In genomic region chr14:70831382-70831781, GRCh38 we compare ENCODE assay signal across 1 cellular context.
TF ChIP-seq lines count a peak whose summit lies in the region.

No MANE protein-coding gene starts in this region.

TF ChIP-seq in GM12878, 131 proteins besides CTCF, POLR2A, EP300 and RAD21 (continued from another document):
- TF ChIP-seq HSF1 (IDR thresholded peaks at IDR 0.05; ENCODE audit: low read depth, low read length), result no peak
- no peak for TF ChIP-seq PAX5 (IDR thresholded peaks at IDR 0.05; ENCODE audit: borderline replicate concordance, low read depth, low read length)
- TF ChIP-seq NR2F1 (conservative IDR thresholded peaks at IDR 0.05), result no peak
- TF ChIP-seq CUX1 (IDR thresholded peaks at IDR 0.05; ENCODE audit: insufficient replicate concordance, low read depth, low read length), result no peak
- no peak for TF ChIP-seq EED (IDR thresholded peaks at IDR 0.05; ENCODE audit: low read depth)
- no peak for TF ChIP-seq PRDM15 (CRISPR knock-in tag; IDR thresholded peaks at IDR 0.05)
- TF ChIP-seq CEBPB (IDR thresholded peaks at IDR 0.05; ENCODE audit: borderline replicate concordance in 1 of 2, low read depth in 2 of 2, low read length in 2 of 2), result no peak
- TF ChIP-seq NR2C1 (IDR thresholded peaks at IDR 0.05), result no peak
- TF ChIP-seq STAT1 (conservative IDR thresholded peaks at IDR 0.05), result no peak
- TF ChIP-seq CREB1 (IDR thresholded peaks at IDR 0.05; ENCODE audit: low read depth), result no peak
